In genomic region chr7:45328397-45329080, GRCh38 we compare ENCODE assay signal across 15 cellular contexts.
"Had no signal": no experiment of that assay in that cellular context is flagged by ENCODE, and none has a peak within 500 bp of the region (broad histone marks: within the 10 kb centered on the region; RNA-seq: fewer than 3 reads in every experiment).

No MANE protein-coding gene starts in this region.

- ATAC-seq: gastrocnemius medialis; lower lobe of right lung; stimulated activated effector memory CD8-positive, alpha-beta T cell treated with anti-CD3 and anti-CD28 coated beads, Interleukin-12 subunit alpha, Interleukin-12 subunit beta, amount 100 ng/mL, for 72 hours; WTC11 had no signal

- H3K27me3 ChIP-seq: adrenal gland, brain microvascular endothelial cell, gastrocnemius medialis, neural progenitor cell had no signal

- H3K36me3 ChIP-seq: adrenal gland, brain microvascular endothelial cell, gastrocnemius medialis, lower lobe of right lung, neural progenitor cell had no signal

- H3K4me2 ChIP-seq: neural progenitor cell had no signal

- H3K4me3 ChIP-seq: adrenal gland, gastrocnemius medialis, lower lobe of right lung, neural progenitor cell had no signal

- H3K9me3 ChIP-seq: adrenal gland, gastrocnemius medialis, lower lobe of right lung had no signal

- H3K9ac ChIP-seq: neural progenitor cell had no signal

- H3K4me1 ChIP-seq: adrenal gland, gastrocnemius medialis, lower lobe of right lung, neural progenitor cell had no signal

- H2AFZ ChIP-seq: neural progenitor cell had no signal

- DNase-seq: activated CD4-positive, alpha-beta memory T cell treated with anti-CD3 and anti-CD28 coated beads, Interleukin-2, amount 10 ng/mL, durations not matched to agents 7 days and 5 days; activated CD4-positive, alpha-beta T cell treated with anti-CD3 and anti-CD28 coated beads for 4 hours; activated naive CD4-positive, alpha-beta T cell treated with anti-CD3 and anti-CD28 coated beads, Interleukin-2, amount 10 ng/mL, durations not matched to agents 7 days and 5 days; activated T-cell treated with anti-CD3 and anti-CD28 coated beads, Interleukin-2, amount 50 U/mL, for 24 hours; adrenal gland; brain microvascular endothelial cell; cerebellar nuclear complex; endodermal cell; erythroblast; gastrocnemius medialis; lower lobe of right lung; midbrain had no signal

- H3K27ac ChIP-seq: adrenal gland, brain microvascular endothelial cell, gastrocnemius medialis, lower lobe of right lung, neural progenitor cell had no signal
